18 cellular contexts compared by ENCODE assay signal in the genomic region with DNA sequence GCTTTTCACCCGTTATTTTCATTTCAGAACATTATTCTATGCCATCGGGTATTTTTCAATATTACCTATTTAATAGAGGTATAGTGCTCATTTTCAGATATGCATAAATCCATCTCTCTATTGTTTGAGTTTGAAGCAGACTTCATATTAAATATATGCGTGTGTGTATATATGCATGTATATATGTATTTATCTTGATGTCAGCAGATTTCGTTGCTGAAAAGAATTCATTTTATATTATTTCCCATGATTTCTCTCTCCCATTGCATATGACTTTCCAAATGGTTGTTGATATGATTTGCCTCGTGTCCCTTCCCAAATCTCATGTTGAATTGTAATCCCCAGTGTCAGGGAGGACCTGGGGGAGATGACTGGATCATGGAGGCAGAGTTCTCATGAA. TPM values are rescaled to one million over a fixed set of nuclear protein-coding genes. Genes with fewer than 3 reads are reported as not detected.
A peak's percentile ranks its signal among the peaks of the same experiment; 100 is the strongest.
DNase-seq lines count a peak whose midpoint lies in the region; ATAC-seq, FAIRE-seq and TF ChIP-seq lines count a peak whose summit lies in the region.
"Had no signal": no experiment of that assay in that cellular context is flagged by ENCODE, and none has a peak within 500 bp of the region (broad histone marks: within the 10 kb centered on the region; RNA-seq: fewer than 3 reads in every experiment).

No MANE protein-coding gene starts in this region.

- H3K9me2 ChIP-seq in OCI-LY1 (ENCODE audit: low read depth, low read length): no peaks in the 10 kb centered on the region

- no peak overlapping the region for H3K4me3 Mint-ChIP-seq in CD8-positive, alpha-beta memory T cell
- H3K4me3 Mint-ChIP-seq: CD4-positive, alpha-beta memory T cell; GM23338; HFFc6 had no signal

- no peak overlapping the region for H3K23ac ChIP-seq in IMR-90 (ENCODE audit: low read depth, low read length)

- no peaks in the 10 kb centered on the region for H3K9me3 ChIP-seq in A549
- no peaks in the 10 kb centered on the region for H3K9me3 ChIP-seq in IMR-90 (ENCODE audit: control insufficient read depth, insufficient read depth, low read length)
- no peaks in the 10 kb centered on the region; the same call in 1 of the 2 replicates for H3K9me3 ChIP-seq in OCI-LY1 (ENCODE audit: low read length)
- no peaks in the 10 kb centered on the region for H3K9me3 ChIP-seq in K562 (replicated peaks; ENCODE audit: control insufficient read depth, insufficient read depth, low read depth, low read length)
- no peaks in the 10 kb centered on the region for H3K9me3 ChIP-seq in CD8-positive, alpha-beta memory T cell (ENCODE audit: low read length)
- H3K9me3 ChIP-seq: Caco-2, HAP-1 had no signal

- H3F3A ChIP-seq in OCI-LY1 (ENCODE audit: insufficient read depth, low read length): 0 out of 2 replicates have a peak, but pooled peaks cover 3% of the 10 kb centered on the region

- CTCF ChIA-PET in A549 (lab: Yijun Ruan, JAX): no interaction called here
- CTCF ChIA-PET in IMR-90 (lab: Yijun Ruan, JAX): no interaction called here
- CTCF ChIA-PET in K562 (lab: Yijun Ruan, JAX; ENCODE audit: low intra/inter-chr PET ratio): interaction anchor here (0.6 kb wide), 1 partner anchor 776 kb away, joined by 3 read pairs; no protein-coding TSS in a partner anchor
- CTCF ChIA-PET in CD8-positive, alpha-beta memory T cell (lab: Charles Lee): no interaction called here

- FAIRE-seq in A549 (lab: Jason Lieb, UNC) (no peak), K562 (lab: Jason Lieb, UNC) (no peak)

- H3K14ac ChIP-seq in IMR-90 (replicated peaks; ENCODE audit: low read depth, low read length): no peak overlapping the region

- no peak for TF ChIP-seq RAD21 in A549 (conservative IDR thresholded peaks at IDR 0.05 in 1 of 2, IDR thresholded peaks at IDR 0.05 in 1 of 2)
- no peak for TF ChIP-seq RAD21 in IMR-90 (IDR thresholded peaks at IDR 0.05; ENCODE audit: low read length)
- TF ChIP-seq RAD21 in K562 (CRISPR knock-in tag; conservative IDR thresholded peaks at IDR 0.05 in 1 of 2, IDR thresholded peaks at IDR 0.05 in 1 of 2): no peak

- H3K36me3 ChIP-seq in IMR-90 (ENCODE audit: control insufficient read depth, insufficient read depth, low read length) (no peaks in the 10 kb centered on the region; the same call in 1 of the 2 replicates), OCI-LY1 (ENCODE audit: insufficient read depth, low read length) (no peaks in the 10 kb centered on the region; the same call in 1 of the 2 replicates), K562 (ENCODE audit: control insufficient read depth, insufficient read depth, low read length) (no peaks in the 10 kb centered on the region)
- H3K36me3 ChIP-seq in CD8-positive, alpha-beta memory T cell (ENCODE audit: insufficient read depth, low read length): no peaks in the 10 kb centered on the region
- H3K36me3 ChIP-seq: HAP-1 had no signal

- ATAC-seq in A549: no peak
- ATAC-seq in IMR-90 (ENCODE audit: low read depth): no peak
- ATAC-seq in K562: no peak
- ATAC-seq: GM23338 had no signal

- H2AK5ac ChIP-seq in IMR-90 (ENCODE audit: low read depth, low read length): no peak overlapping the region

- no peaks in the 10 kb centered on the region for H3K9me3 Mint-ChIP-seq in CD8-positive, alpha-beta memory T cell
- H3K9me3 Mint-ChIP-seq: CD4-positive, alpha-beta memory T cell; GM23338; HFFc6 had no signal

- no peak overlapping the region for H3K27ac ChIP-seq in A549
- H3K27ac ChIP-seq in IMR-90 (ENCODE audit: insufficient read depth, low read length): no peak overlapping the region
- H3K27ac ChIP-seq in OCI-LY1 (ENCODE audit: low read depth, low read length, poor library complexity, severe bottlenecking): peak overlapping the region; percentile 99
- no peak overlapping the region for H3K27ac ChIP-seq in K562 (ENCODE audit: extremely low read depth, low read depth, low read length)
- H3K27ac ChIP-seq in CD8-positive, alpha-beta memory T cell (ENCODE audit: low read depth, low read length): no peak overlapping the region

- no peak overlapping the region for H2AFZ ChIP-seq in IMR-90 (replicated peaks; ENCODE audit: low read length, poor library complexity)
- no peak overlapping the region for H2AFZ ChIP-seq in OCI-LY1 (ENCODE audit: low read length)
- no peak overlapping the region for H2AFZ ChIP-seq in K562 (ENCODE audit: low read depth, low read length)
- H2AFZ ChIP-seq: GM23338 had no signal

- WGBS in A549 (ENCODE audit: missing lambda C conversion rate): 54% methylated on average over 5 of the region's 5 CpGs
- WGBS in IMR-90 (ENCODE audit: extremely low coverage in 2 of 2, insufficient read length in 1 of 2), 2 experiments: no CpG with 5 or more reads among the region's 5 CpGs
- 0% methylated on average over 5 of the region's 5 CpGs for WGBS in K562 (ENCODE audit: insufficient coverage, low coverage, missing lambda C conversion rate)

- dilution Hi-C loops in IMR-90 (cut with HindIII; ENCODE audit: low sequenced_read_pairs, unreplicated experiment): no loop called here

- intact Hi-C loops in IMR-90 (cut with micrococcal nuclease) (no loop called here), K562 (cut with micrococcal nuclease) (no loop called here)

- no peaks in the 10 kb centered on the region for H3K4me1 Mint-ChIP-seq in CD8-positive, alpha-beta memory T cell

- H3K4me3 ChIP-seq in A549 (no peak overlapping the region), IMR-90 (ENCODE audit: insufficient read depth, low read depth, low read length) (no peak overlapping the region), OCI-LY1 (ENCODE audit: low read depth, low read length, poor library complexity, severe bottlenecking) (peak overlapping the region; percentile 56), K562 (no peak overlapping the region)
- H3K4me3 ChIP-seq in CD8-positive, alpha-beta memory T cell (ENCODE audit: low read length): no peak overlapping the region
- H3K4me3 ChIP-seq: GM23338, HAP-1 had no signal

- in situ Hi-C loops in IMR-90 (cut with MboI; ENCODE audit: low sequenced_read_pairs) (loop anchor here (10.0 kb wide), 2 partner anchors 542 to 712 kb away; no protein-coding TSS in a partner anchor), K562 (cut with MboI) (loop anchor here (10.0 to 25.0 kb wide), 2 partner anchors 545 to 712 kb away; a partner anchor contains a TSS)

- H3K36me3 Mint-ChIP-seq in CD8-positive, alpha-beta memory T cell: no peaks in the 10 kb centered on the region
- H3K36me3 Mint-ChIP-seq: CD4-positive, alpha-beta memory T cell had no signal

- TF ChIP-seq EP300 in A549 (IDR thresholded peaks at IDR 0.05) (no peak), K562 (IDR thresholded peaks at IDR 0.05; ENCODE audit: low read length) (no peak)

- no peak overlapping the region for H2BK15ac ChIP-seq in IMR-90 (ENCODE audit: low read depth, low read length)

- H3K27ac Mint-ChIP-seq in CD8-positive, alpha-beta memory T cell: no peak overlapping the region
- H3K27ac Mint-ChIP-seq: CD4-positive, alpha-beta memory T cell; HFFc6 had no signal

- H2AK9ac ChIP-seq in IMR-90 (replicated peaks; ENCODE audit: low read depth, low read length, poor library complexity): no peak overlapping the region

- no peak overlapping the region for H3K4me2 ChIP-seq in A549
- no peak overlapping the region for H3K4me2 ChIP-seq in IMR-90 (ENCODE audit: low read depth, low read length)
- peak overlapping the region; percentile 69 for H3K4me2 ChIP-seq in OCI-LY1 (ENCODE audit: low read length)
- H3K4me2 ChIP-seq in K562 (ENCODE audit: insufficient read depth, low read length): no peak overlapping the region
- H3K4me2 ChIP-seq: GM23338 had no signal

- no peak for DNase-seq in A549 (ENCODE audit: low read depth in 1 of 2, low spot score in 1 of 2)
- DNase-seq in IMR-90: no peak
- no peak for DNase-seq in K562 (ENCODE audit: extremely low read depth in 1 of 4, low spot score in 3 of 4)
- no peak for DNase-seq in OCI-M1 (lab: John Stamatoyannopoulos, UW)
- no peak for DNase-seq in CD8-positive, alpha-beta memory T cell
- DNase-seq in islet precursor cell: no peak
- no peak for DNase-seq in Kasumi-1 (lab: John Stamatoyannopoulos, UW)
- DNase-seq: 8988T; C1 segment of cervical spinal cord; Caco-2; CD4-positive, alpha-beta memory T cell; DMS153; DMS79; GF-D8; HFFc6 had no signal

- H3K9me1 ChIP-seq in IMR-90 (ENCODE audit: insufficient read depth, low read length) (no peaks in the 10 kb centered on the region), K562 (ENCODE audit: control insufficient read depth, insufficient read depth, low read length) (peaks cover 2% of the 10 kb centered on the region)

- no peak overlapping the region for H2BK5ac ChIP-seq in IMR-90 (ENCODE audit: low read depth, low read length, poor library complexity, severe bottlenecking)

- no peak overlapping the region for H4K5ac ChIP-seq in IMR-90 (ENCODE audit: low read depth, low read length)

- no TSS peak for BruUV-seq in IMR-90 (replicated peaks; lab: Mats Ljungman, UMichigan)
- no TSS peak for BruUV-seq in K562 (replicated peaks; lab: Mats Ljungman, UMichigan)

- H3K27me3 ChIP-seq in IMR-90 (ENCODE audit: control insufficient read depth, insufficient read depth, low read length) (peaks cover 8% of the 10 kb centered on the region; the same call in 1 of the 2 replicates), OCI-LY1 (ENCODE audit: insufficient read depth, low read length) (no peaks in the 10 kb centered on the region), K562 (ENCODE audit: control insufficient read depth in 2 of 2, insufficient read depth in 2 of 2, low read length in 2 of 2) (peaks cover 0 to 36% of the 10 kb centered on the region in 2 experiments; a peak in 3 of 5 replicates)
- no peaks in the 10 kb centered on the region for H3K27me3 ChIP-seq in CD8-positive, alpha-beta memory T cell (ENCODE audit: insufficient read depth, low read length, poor library complexity, severe bottlenecking)

- H4K8ac ChIP-seq in IMR-90 (ENCODE audit: low read depth in 2 of 2, low read length in 2 of 2): no peak overlapping the region

- POLR2A ChIA-PET in A549 (lab: Yijun Ruan, JAX) (no interaction called here), IMR-90 (lab: Charles Lee; ENCODE audit: unreplicated experiment) (no interaction called here), K562 (lab: Yijun Ruan, JAX) (no interaction called here)
- POLR2A ChIA-PET in CD8-positive, alpha-beta memory T cell (lab: Charles Lee): no interaction called here

- no peak overlapping the region for H3K56ac ChIP-seq in IMR-90 (ENCODE audit: extremely low read depth, insufficient read depth, low read length)

- no peaks in the 10 kb centered on the region for H3K4me1 ChIP-seq in A549
- no peaks in the 10 kb centered on the region for H3K4me1 ChIP-seq in IMR-90 (ENCODE audit: control insufficient read depth, insufficient read depth, low read length)
- peaks cover 62% of the 10 kb centered on the region for H3K4me1 ChIP-seq in OCI-LY1 (ENCODE audit: insufficient read depth, low read length, severe bottlenecking)
- H3K4me1 ChIP-seq in K562 (replicated peaks in 1 of 2; ENCODE audit: control insufficient read depth in 2 of 2, insufficient read depth in 2 of 2, low read length in 2 of 2): no peaks in the 10 kb centered on the region
- no peaks in the 10 kb centered on the region for H3K4me1 ChIP-seq in CD8-positive, alpha-beta memory T cell (ENCODE audit: insufficient read depth, low read length)
- H3K4me1 ChIP-seq: Caco-2, HAP-1 had no signal

- H3K9ac ChIP-seq in IMR-90 (ENCODE audit: low read depth, low read length): no peak overlapping the region
- H3K9ac ChIP-seq in OCI-LY1 (ENCODE audit: low read length): peak overlapping the region; percentile 76
- H3K9ac ChIP-seq in K562 (ENCODE audit: insufficient read depth in 1 of 2, low read depth in 2 of 2, low read length in 2 of 2): no peak overlapping the region

- no peak overlapping the region for H2BK120ac ChIP-seq in IMR-90 (ENCODE audit: low read depth, low read length)

- H2BK20ac ChIP-seq in IMR-90 (ENCODE audit: low read depth, low read length): no peak overlapping the region

- no peak overlapping the region for H3K18ac ChIP-seq in IMR-90 (ENCODE audit: low read depth, low read length)

- no peak overlapping the region for H3K4ac ChIP-seq in IMR-90 (ENCODE audit: low read depth, low read length)

- no peaks in the 10 kb centered on the region for H4K20me1 ChIP-seq in IMR-90 (ENCODE audit: insufficient read depth, low read length)
- H4K20me1 ChIP-seq in OCI-LY1 (ENCODE audit: insufficient read depth, low read length): no peaks in the 10 kb centered on the region
- peaks cover 5% of the 10 kb centered on the region; the same call in 1 of the 2 replicates for H4K20me1 ChIP-seq in K562 (replicated peaks; ENCODE audit: control insufficient read depth, insufficient read depth, low read length)

- no peak overlapping the region for H4K91ac ChIP-seq in IMR-90 (ENCODE audit: insufficient read depth, low read depth, low read length)

- TF ChIP-seq CTCF in A549 (IDR thresholded peaks at IDR 0.05): no peak
- TF ChIP-seq CTCF in IMR-90 (conservative IDR thresholded peaks at IDR 0.05; ENCODE audit: low read depth, low read length): no peak
- TF ChIP-seq CTCF in OCI-LY1 (IDR thresholded peaks at IDR 0.05; ENCODE audit: low read length): no peak
- no peak for TF ChIP-seq CTCF in K562 (IDR thresholded peaks at IDR 0.05 in 2 of 3, conservative IDR thresholded peaks at IDR 0.05 in 1 of 3; ENCODE audit: insufficient read depth in 2 of 3, low read depth in 1 of 3, low read length in 3 of 3)

- no peaks in the 10 kb centered on the region for H3K79me1 ChIP-seq in IMR-90 (ENCODE audit: low read depth in 1 of 2, low read length in 2 of 2)

- peaks cover 9 to 12% of the 10 kb centered on the region in 2 donors for H3K27me3 Mint-ChIP-seq in CD8-positive, alpha-beta memory T cell

- TF ChIP-seq POLR2A in A549 (IDR thresholded peaks at IDR 0.05; ENCODE audit: low read length): no peak
- TF ChIP-seq POLR2A in IMR-90 (IDR thresholded peaks at IDR 0.05; ENCODE audit: low read depth, low read length): no peak
- TF ChIP-seq POLR2A in K562 (conservative IDR thresholded peaks at IDR 0.05): no peak

- H3K79me2 ChIP-seq in OCI-LY1 (ENCODE audit: insufficient read depth, low read length): no peaks in the 10 kb centered on the region
- H3K79me2 ChIP-seq in K562 (ENCODE audit: control insufficient read depth, insufficient read depth, low read length): no peaks in the 10 kb centered on the region

RNA-seq across cellular contexts. Expression of a gene that starts 28.6 kb away (rescaled TPM):
- polyA plus RNA-seq in A549 (2011; rRNA removed) (129 and 161 TPM in 2 replicates), A549 (2017; fragmentation: RNase III; extraction: RNeasy Plus Mini Kit Qiagen cat#74134 plus additional on column Dnase treatment) (76.1 to 88.9 TPM (median 85.7 TPM) in 3 replicates), IMR-90 (2012; rRNA removed) (58.5 and 64.9 TPM in 2 replicates), K562 (2011; rRNA removed) (56.0 and 72.8 TPM in 2 replicates), K562 (2014; fragmentation: Illumina TruSeq; extraction: Trizol) (35.3 and 46.0 TPM in 2 replicates), K562 (2014; fragmentation: Nextera tagmentation; extraction: Ambion mirVana) (10 to 100 TPM; 72.8 to 97.3 TPM), K562 (2014; rRNA removed) (59.4 and 82.9 TPM in 2 replicates)
- polyA plus RNA-seq in A549 (2012; cell fraction: cytosol; rRNA removed): 65.4 and 67.5 TPM in 2 replicates
- polyA plus RNA-seq in A549 (2012; cell fraction: nucleus; rRNA removed): 17.5 and 36.9 TPM in 2 replicates
- 22.7 and 24.7 TPM in 2 replicates for polyA minus RNA-seq in A549 (2011; rRNA and poly(A)+ RNA removed)
- total RNA-seq in IMR-90 (2012; rRNA removed) (47.0 and 61.4 TPM in 2 replicates), K562 (2014; rRNA removed) (52.5 and 58.9 TPM in 2 replicates), K562 (2014; rRNA removed; fragmentation: Illumina TruSeq; extraction: Trizol) (35.0 and 40.4 TPM in 2 replicates), K562 (2015; rRNA removed; fragmentation: Illumina TruSeq; extraction: Trizol) (32.3 and 38.7 TPM in 2 replicates), K562 (2021) (28.2 and 30.0 TPM in 2 replicates)
- 24.6 and 26.5 TPM in 2 replicates for polyA plus RNA-seq in IMR-90 (2012; cell fraction: cytosol; rRNA removed)
- 5.9 and 48.0 TPM in 2 replicates for polyA plus RNA-seq in IMR-90 (2012; cell fraction: nucleus; rRNA removed; ENCODE audit: low replicate concordance)
- total RNA-seq in K562 (2011; cell fraction: chromatin; rRNA removed; ENCODE audit: low replicate concordance): 11.4 and 23.7 TPM in 2 replicates
- 7.7 and 8.7 TPM in 2 replicates for total RNA-seq in K562 (2011; cell fraction: nucleolus; rRNA removed)
- 14.3 and 22.3 TPM in 2 replicates for total RNA-seq in K562 (2011; cell fraction: nucleoplasm; rRNA removed)
- 21.4 and 48.1 TPM in 2 replicates for polyA plus RNA-seq in K562 (2011; cell fraction: cytosol; rRNA removed)
- 25.9 and 33.8 TPM in 2 replicates for polyA plus RNA-seq in K562 (2011; cell fraction: nucleus; rRNA removed)
- polyA plus RNA-seq in K562 (2012): 21.1 and 21.8 TPM in 2 replicates
- polyA minus RNA-seq in K562 (2011; rRNA and poly(A)+ RNA removed): 25.3 and 26.2 TPM in 2 replicates
- polyA minus RNA-seq in K562 (2011; cell fraction: cytosol; rRNA and poly(A)+ RNA removed): 13.5 and 13.8 TPM in 2 replicates
- polyA minus RNA-seq in K562 (2011; cell fraction: nucleus; rRNA and poly(A)+ RNA removed): 9.8 and 16.6 TPM in 2 replicates
- 10 to 100 TPM; 75.4 to 77.2 TPM for total RNA-seq in CD8-positive, alpha-beta memory T cell
- 67.4 TPM for polyA plus RNA-seq in CD8-positive, alpha-beta memory T cell
